9 cellular contexts compared by ENCODE assay signal in the genomic region with DNA sequence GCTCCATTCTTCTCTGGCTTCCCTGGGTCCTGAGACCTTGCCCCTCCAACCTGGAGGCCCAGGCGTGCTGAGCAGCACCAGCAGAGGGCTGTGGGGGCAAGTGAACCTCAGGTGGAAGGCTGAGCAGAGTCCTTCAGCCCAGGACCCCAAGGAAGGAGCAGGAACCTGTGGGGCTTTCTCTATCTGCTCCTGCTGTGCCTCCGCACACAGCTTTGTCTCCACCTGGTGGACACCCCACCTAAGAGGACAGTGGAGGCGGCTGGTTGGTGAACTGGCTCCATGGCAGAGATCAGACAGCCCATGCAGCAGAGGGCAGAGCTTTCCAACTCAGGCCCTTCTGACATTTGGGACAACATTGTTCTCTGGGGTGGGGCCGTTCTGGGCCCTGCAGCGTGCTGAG. TPM values are rescaled to one million over a fixed set of nuclear protein-coding genes. Genes with fewer than 3 reads are reported as not detected.
DNase-seq lines count a peak whose midpoint lies in the region; ATAC-seq and TF ChIP-seq lines count a peak whose summit lies in the region.
"Had no signal": no experiment of that assay in that cellular context is flagged by ENCODE, and none has a peak within 500 bp of the region (broad histone marks: within the 10 kb centered on the region; RNA-seq: fewer than 3 reads in every experiment).

No MANE protein-coding gene starts in this region.

- DNase-seq in EH (ENCODE audit: low read depth) (peak; percentile 39), LNCaP clone FGC (ENCODE audit: low read depth) (no peak), iPS DF 6.9 (ENCODE audit: low read depth, low spot score) (peak; percentile 39), DMS153 treated with DMSO at 0.1 percent for 48 hours (lab: John Stamatoyannopoulos, UW; ENCODE audit: unreplicated experiment) (no peak), CD14-positive monocyte (ENCODE audit: low spot score) (no peak)
- peak; percentile 71 for DNase-seq in activated CD8-positive, alpha-beta T cell treated with anti-CD3 and anti-CD28 coated beads, Interleukin-2, amount 10 ng/mL, durations not matched to agents 7 days and 5 days
- peak; percentile 31 to 33 for DNase-seq in stimulated activated CD8-positive, alpha-beta memory T cell treated with anti-CD3 and anti-CD28 coated beads, Interleukin-7, amount 100 ng/mL, for 4 hours (ENCODE audit: low read depth in 2 of 2)

- no peaks in the 10 kb centered on the region for H3K27me3 Mint-ChIP-seq in activated CD8-positive, alpha-beta T cell treated with anti-CD3 and anti-CD28 coated beads, Interleukin-2, amount 10 ng/mL, durations not matched to agents 7 days and 5 days (ENCODE audit: low read depth)
- H3K27me3 Mint-ChIP-seq in CD14-positive monocyte (ENCODE audit: low read depth in 3 of 3), result peaks cover 3 to 14% (median 4%) of the 10 kb centered on the region in 3 donors

- peaks cover 5% of the 10 kb centered on the region; the same call in 1 of the 2 replicates for H3K36me3 ChIP-seq in iPS DF 6.9 (ENCODE audit: control insufficient read depth, insufficient read depth, low read length)

- peaks cover 5% of the 10 kb centered on the region for H3K9me3 ChIP-seq in iPS DF 6.9 (ENCODE audit: control insufficient read depth, insufficient read depth, low read length)

- H3K4me3 ChIP-seq in LNCaP clone FGC (ENCODE audit: low read depth, low read length) (no peak overlapping the region), iPS DF 6.9 (ENCODE audit: low read length) (no peak overlapping the region)

- peak; percentile 84 for ATAC-seq in activated CD8-positive, alpha-beta T cell treated with anti-CD3 and anti-CD28 coated beads, Interleukin-2, amount 10 ng/mL, durations not matched to agents 7 days and 5 days
- ATAC-seq in HG03354 (IDR thresholded peaks at IDR 0.05; ENCODE audit: poor library complexity, severe bottlenecking, unreplicated experiment), result no peak

- no peaks in the 10 kb centered on the region for H3K4me1 Mint-ChIP-seq in activated CD8-positive, alpha-beta T cell treated with anti-CD3 and anti-CD28 coated beads, Interleukin-2, amount 10 ng/mL, durations not matched to agents 7 days and 5 days (ENCODE audit: low read depth)
- H3K4me1 Mint-ChIP-seq in CD14-positive monocyte, result no peaks in the 10 kb centered on the region

- no peaks in the 10 kb centered on the region for H3K4me1 ChIP-seq in iPS DF 6.9 (ENCODE audit: control insufficient read depth, insufficient read depth, low read length)

- no peak overlapping the region for H3K27ac ChIP-seq in iPS DF 6.9 (ENCODE audit: low read length)

- H3K4me3 Mint-ChIP-seq in activated CD8-positive, alpha-beta T cell treated with anti-CD3 and anti-CD28 coated beads, Interleukin-2, amount 10 ng/mL, durations not matched to agents 7 days and 5 days, result no peak overlapping the region
- no peak overlapping the region for H3K4me3 Mint-ChIP-seq in CD14-positive monocyte

- TF ChIP-seq CTCF in LNCaP clone FGC (IDR thresholded peaks at IDR 0.05; ENCODE audit: control insufficient read depth, extremely low read depth, insufficient read depth) (peak; percentile 41), CD14-positive monocyte (IDR thresholded peaks at IDR 0.05) (no peak)

- no peaks in the 10 kb centered on the region for H3K36me3 Mint-ChIP-seq in activated CD8-positive, alpha-beta T cell treated with anti-CD3 and anti-CD28 coated beads, Interleukin-2, amount 10 ng/mL, durations not matched to agents 7 days and 5 days (ENCODE audit: low read depth)
- H3K36me3 Mint-ChIP-seq in CD14-positive monocyte, result no peaks in the 10 kb centered on the region

- POLR2A ChIA-PET in activated CD8-positive, alpha-beta T cell treated with anti-CD3 and anti-CD28 coated beads, Interleukin-2, amount 10 ng/mL, durations not matched to agents 7 days and 5 days (lab: Charles Lee), result no interaction called here

- H3K27me3 ChIP-seq in iPS DF 6.9 (ENCODE audit: control insufficient read depth, insufficient read depth, low read length), result no peaks in the 10 kb centered on the region

- H3K27ac Mint-ChIP-seq in activated CD8-positive, alpha-beta T cell treated with anti-CD3 and anti-CD28 coated beads, Interleukin-2, amount 10 ng/mL, durations not matched to agents 7 days and 5 days, result no peak overlapping the region
- no peak overlapping the region for H3K27ac Mint-ChIP-seq in CD14-positive monocyte

- CTCF ChIA-PET in activated CD8-positive, alpha-beta T cell treated with anti-CD3 and anti-CD28 coated beads, Interleukin-2, amount 10 ng/mL, durations not matched to agents 7 days and 5 days (lab: Charles Lee), result interaction anchor here (0.8 to 2.8 kb wide), 9 partner anchors 14 to 262 kb away, joined by 3 to 12 read pairs (median 3); a partner anchor contains a TSS

- H3K9me3 Mint-ChIP-seq in activated CD8-positive, alpha-beta T cell treated with anti-CD3 and anti-CD28 coated beads, Interleukin-2, amount 10 ng/mL, durations not matched to agents 7 days and 5 days (ENCODE audit: insufficient read depth), result peaks cover 10% of the 10 kb centered on the region
- H3K9me3 Mint-ChIP-seq in CD14-positive monocyte, result peaks cover 5 to 28% (median 14%) of the 10 kb centered on the region in 7 donors

- no CpG with 5 or more reads among the region's 5 CpGs for WGBS in iPS DF 6.9 (ENCODE audit: insufficient coverage, insufficient read length)

- intact Hi-C loops in CD14-positive monocyte (cut with micrococcal nuclease), result no loop called here

RNA-seq across cellular contexts. Expression of a gene that starts 19.7 kb away (rescaled TPM):
- under 1 TPM; 0.24 to 0.42 TPM for total RNA-seq in activated CD8-positive, alpha-beta T cell treated with anti-CD3 and anti-CD28 coated beads, Interleukin-2, amount 10 ng/mL, durations not matched to agents 7 days and 5 days
- not detected for polyA plus RNA-seq in CD14-positive monocyte
- total RNA-seq: myocyte had no signal

RNA-seq across cellular contexts. Expression of a gene that starts 31.4 kb away (rescaled TPM):
- not detected for total RNA-seq in activated CD8-positive, alpha-beta T cell treated with anti-CD3 and anti-CD28 coated beads, Interleukin-2, amount 10 ng/mL, durations not matched to agents 7 days and 5 days
- not detected for polyA plus RNA-seq in CD14-positive monocyte
- total RNA-seq: myocyte had no signal

Comparison
In these comparisons a context has a peak if more than half of its experiments do, and no peak if none do; other contexts are left out.
1. DNase-seq: peak in EH (single experiment), activated CD8-positive, alpha-beta T cell treated with anti-CD3 and anti-CD28 coated beads, Interleukin-2, amount 10 ng/mL, durations not matched to agents 7 days and 5 days (single experiment), iPS DF 6.9 (single experiment) and stimulated activated CD8-positive, alpha-beta memory T cell treated with anti-CD3 and anti-CD28 coated beads, Interleukin-7, amount 100 ng/mL, for 4 hours (2 of 2); none in LNCaP clone FGC (single experiment), DMS153 treated with DMSO at 0.1 percent for 48 hours (single experiment) and CD14-positive monocyte (single experiment).